ENCODE assay signal across 23 cellular contexts in genomic region chr14:23167006-23167847, GRCh38. TPM values are rescaled to one million over a fixed set of nuclear protein-coding genes. Genes with fewer than 3 reads are reported as not detected.
DNase-seq lines count a peak whose midpoint lies in the region; ATAC-seq and TF ChIP-seq lines count a peak whose summit lies in the region.
"Had no signal": no experiment of that assay in that cellular context is flagged by ENCODE, and none has a peak within 500 bp of the region (broad histone marks: within the 10 kb centered on the region; RNA-seq: fewer than 3 reads in every experiment).

No MANE protein-coding gene starts in this region.

- H3K4me3 Mint-ChIP-seq in CD14-positive monocyte, result no peak overlapping the region
- no peak overlapping the region for H3K4me3 Mint-ChIP-seq in type B pancreatic cell
- H3K4me3 Mint-ChIP-seq: activated naive CD4-positive, alpha-beta T cell treated with anti-CD3 and anti-CD28 coated beads for 36 hours; naive thymus-derived CD8-positive, alpha-beta T cell had no signal

- H2AFZ ChIP-seq in parathyroid adenoma, result peak overlapping the region; percentile 29

- H3K9me3 Mint-ChIP-seq in CD14-positive monocyte (no peaks in the 10 kb centered on the region), type B pancreatic cell (peaks cover 5% of the 10 kb centered on the region)
- H3K9me3 Mint-ChIP-seq: activated naive CD4-positive, alpha-beta T cell treated with anti-CD3 and anti-CD28 coated beads for 36 hours; naive thymus-derived CD8-positive, alpha-beta T cell had no signal

- intact Hi-C loops in CD14-positive monocyte (cut with micrococcal nuclease), result no loop called here

- peak overlapping the region; percentile 39 for H3K4me2 ChIP-seq in parathyroid adenoma (ENCODE audit: low read length)
- H3K4me2 ChIP-seq: A549 had no signal

- peaks cover 45% of the 10 kb centered on the region for H3K4me1 ChIP-seq in parathyroid adenoma
- H3K4me1 ChIP-seq: A549, gastrocnemius medialis, prostate gland had no signal

- no peaks in the 10 kb centered on the region for H3K36me3 ChIP-seq in WERI-Rb-1
- no peaks in the 10 kb centered on the region for H3K36me3 ChIP-seq in parathyroid adenoma (ENCODE audit: control insufficient read depth, insufficient read depth, low read length)
- no peaks in the 10 kb centered on the region for H3K36me3 ChIP-seq in MG63
- H3K36me3 ChIP-seq: prostate gland had no signal

- no peaks in the 10 kb centered on the region for H3K36me3 Mint-ChIP-seq in CD14-positive monocyte
- H3K36me3 Mint-ChIP-seq in type B pancreatic cell, result peaks cover 12% of the 10 kb centered on the region

- peaks cover 37% of the 10 kb centered on the region for H3K4me1 Mint-ChIP-seq in CD14-positive monocyte
- peaks cover 28% of the 10 kb centered on the region for H3K4me1 Mint-ChIP-seq in type B pancreatic cell (ENCODE audit: unreplicated experiment)

- H3K9ac ChIP-seq in parathyroid adenoma, result no peak overlapping the region

- peaks cover 0 to 4% (median 1%) of the 10 kb centered on the region in 3 donors for H3K27me3 Mint-ChIP-seq in CD14-positive monocyte (ENCODE audit: low read depth in 3 of 3)
- no peaks in the 10 kb centered on the region for H3K27me3 Mint-ChIP-seq in type B pancreatic cell
- H3K27me3 Mint-ChIP-seq: naive thymus-derived CD8-positive, alpha-beta T cell had no signal

- H3K27ac Mint-ChIP-seq in CD14-positive monocyte, result peak overlapping the region in 4 of 7 donors; percentile 46 to 74 (median 54)
- H3K27ac Mint-ChIP-seq in type B pancreatic cell, result no peak overlapping the region
- H3K27ac Mint-ChIP-seq: activated naive CD4-positive, alpha-beta T cell treated with anti-CD3 and anti-CD28 coated beads for 36 hours had no signal

- H3K27me3 ChIP-seq in WERI-Rb-1 (ENCODE audit: insufficient read depth, low read depth, severe bottlenecking) (peaks cover 59% of the 10 kb centered on the region), parathyroid adenoma (ENCODE audit: control insufficient read depth, insufficient read depth, low read length) (no peaks in the 10 kb centered on the region), MG63 (no peaks in the 10 kb centered on the region)
- H3K27me3 ChIP-seq: gastrocnemius medialis had no signal

- H3K27ac ChIP-seq in WERI-Rb-1, result no peak overlapping the region
- peak overlapping the region; percentile 68 for H3K27ac ChIP-seq in parathyroid adenoma
- H3K27ac ChIP-seq: A549, gastrocnemius medialis, thoracic aorta had no signal

- no peak for ATAC-seq in HG03280 (IDR thresholded peaks at IDR 0.05; ENCODE audit: unreplicated experiment)
- no peak for ATAC-seq in GM19452 (IDR thresholded peaks at IDR 0.05; ENCODE audit: unreplicated experiment)
- ATAC-seq: A549; gastrocnemius medialis; naive thymus-derived CD8-positive, alpha-beta T cell had no signal

- DNase-seq in CD14-positive monocyte (ENCODE audit: low spot score) (no peak), WERI-Rb-1 (peak; percentile 49), iris pigment epithelial cell (ENCODE audit: low read depth) (peak; percentile 22), type B pancreatic cell (ENCODE audit: extremely low spot score, unreplicated experiment) (no peak), MG63 (no peak)
- DNase-seq: activated CD4-positive, alpha-beta T cell treated with anti-CD3 and anti-CD28 coated beads, Interleukin-2, amount 50 U/mL, for 48 hours; activated naive CD4-positive, alpha-beta T cell treated with anti-CD3 and anti-CD28 coated beads for 36 hours; C1 segment of cervical spinal cord; DMS153; erythroblast; gastrocnemius medialis; MM.1S; naive thymus-derived CD8-positive, alpha-beta T cell; NCI-H2029 had no signal

- no peak overlapping the region for H3K4me3 ChIP-seq in WERI-Rb-1 (ENCODE audit: low read depth, low read length)
- peak overlapping the region; percentile 17 for H3K4me3 ChIP-seq in parathyroid adenoma (ENCODE audit: low read depth, low read length)
- H3K4me3 ChIP-seq in MG63, result no peak overlapping the region
- H3K4me3 ChIP-seq: A549, gastrocnemius medialis, lung, prostate gland, thoracic aorta had no signal

- H3K79me2 ChIP-seq in parathyroid adenoma, result peaks cover 31% of the 10 kb centered on the region

- H3K9me3 ChIP-seq in WERI-Rb-1 (ENCODE audit: severe bottlenecking) (no peaks in the 10 kb centered on the region), parathyroid adenoma (ENCODE audit: control insufficient read depth, low read length) (no peaks in the 10 kb centered on the region), MG63 (no peaks in the 10 kb centered on the region)
- H3K9me3 ChIP-seq: A549, gastrocnemius medialis, prostate gland, thoracic aorta had no signal

- TF ChIP-seq CTCF in CD14-positive monocyte (IDR thresholded peaks at IDR 0.05) (no peak), WERI-Rb-1 (IDR thresholded peaks at IDR 0.05; ENCODE audit: low read depth, low read length) (no peak), parathyroid adenoma (IDR thresholded peaks at IDR 0.05) (no peak), type B pancreatic cell (conservative IDR thresholded peaks at IDR 0.05) (no peak)

RNA-seq across cellular contexts. Expression of gene SLC7A8, which starts 16.2 kb away (rescaled TPM):
- under 1 TPM; 0.25 to 0.53 TPM for polyA plus RNA-seq in CD14-positive monocyte
- total RNA-seq in type B pancreatic cell (ENCODE audit: low replicate concordance), result 56.1 and 56.7 TPM in 2 replicates
- total RNA-seq in MG63 (2014; rRNA removed; shearing (Covaris generic); ENCODE audit: low replicate concordance), result 0.13 and 8.4 TPM in 2 replicates

RNA-seq across cellular contexts. Expression of gene CEBPE, which starts 48.2 kb away (rescaled TPM):
- 1 to 10 TPM in 1 of 2 donors, under 1 TPM in 1; 0.73 to 1.3 TPM for polyA plus RNA-seq in CD14-positive monocyte
- not detected in 2 replicates for total RNA-seq in type B pancreatic cell (ENCODE audit: low replicate concordance)
- not detected in 2 replicates for total RNA-seq in MG63 (2014; rRNA removed; shearing (Covaris generic); ENCODE audit: low replicate concordance)
- total RNA-seq: dermis microvascular lymphatic vessel endothelial cell, gastrocnemius medialis, NCI-H460, prostate gland, thoracic aorta had no signal

Comparison
In these comparisons a context has a peak if more than half of its experiments do, and no peak if none do; other contexts are left out.
1. DNase-seq: peak in WERI-Rb-1 (single experiment) and iris pigment epithelial cell (single experiment); none in CD14-positive monocyte (single experiment), type B pancreatic cell (single experiment) and MG63 (single experiment).